In the genomic region with DNA sequence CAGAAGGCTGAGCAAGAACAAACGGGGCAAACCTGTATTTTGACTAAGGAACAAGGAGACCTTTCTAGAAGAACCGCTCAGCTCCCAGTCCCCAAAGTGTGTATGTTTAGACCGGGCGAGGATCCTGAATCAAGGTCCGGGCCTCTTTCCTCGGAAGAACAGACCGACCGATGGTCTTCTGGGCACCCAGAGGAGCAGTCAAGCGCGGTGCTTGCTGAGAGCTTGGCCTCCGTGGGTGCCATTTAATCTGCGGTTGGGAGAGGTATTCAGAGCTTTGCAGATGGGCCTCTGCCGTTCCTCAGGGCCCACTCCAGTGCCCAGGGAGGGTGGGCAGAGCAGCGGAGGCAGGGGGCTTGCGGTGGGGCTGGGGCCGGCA, we compare ENCODE assay signal across 12 cellular contexts. TPM values are rescaled to one million over a fixed set of nuclear protein-coding genes. Genes with fewer than 3 reads are reported as not detected.
A peak's percentile ranks its signal among the peaks of the same experiment; 100 is the strongest.
DNase-seq lines count a peak whose midpoint lies in the region; ATAC-seq and TF ChIP-seq lines count a peak whose summit lies in the region.
"Had no signal": no experiment of that assay in that cellular context is flagged by ENCODE, and none has a peak within 500 bp of the region (broad histone marks: within the 10 kb centered on the region; RNA-seq: fewer than 3 reads in every experiment).

No MANE protein-coding gene starts in this region.

- H3K4me1 ChIP-seq in left lung: peaks cover 6 to 8% of the 10 kb centered on the region in 2 donors

- H3K27ac Mint-ChIP-seq in natural killer cell (no peak overlapping the region), WTC11 (no peak overlapping the region)
- no peak overlapping the region for H3K27ac Mint-ChIP-seq in natural killer cell treated with Interleukin-12 subunit alpha and Interleukin-12 subunit beta and Interleukin-15 and Interleukin-18, amount 100 ng/mL, for 72 hours
- H3K27ac Mint-ChIP-seq: activated naive CD8-positive, alpha-beta T cell treated with anti-CD3 and anti-CD28 coated beads, Interleukin-2, amount 50 U/mL, for 24 hours; CD4-positive, CD25-positive, alpha-beta regulatory T cell; dendritic cell treated with granulocyte-macrophage colony-stimulating factor and Interleukin-4, amounts not matched to agents 40 ng/mL and 50 ng/mL, for 4 days had no signal

- DNase-seq in natural killer cell: no peak
- DNase-seq in natural killer cell treated with Interleukin-12 subunit alpha and Interleukin-12 subunit beta and Interleukin-15 and Interleukin-18, amount 100 ng/mL, for 72 hours (ENCODE audit: low spot score): no peak
- DNase-seq in WTC11 (ENCODE audit: low spot score): no peak
- DNase-seq in left lung: no peak
- no peak for DNase-seq in activated effector memory CD4-positive, alpha-beta T cell treated with anti-CD3 and anti-CD28 coated beads, Interleukin-2, amount 50 U/mL, for 16 hours
- no peak for DNase-seq in GM10266 (ENCODE audit: extremely low spot score)

- intact Hi-C loops in natural killer cell (cut with micrococcal nuclease): no loop called here
- intact Hi-C loops in left lung (cut with DNase I): no loop called here

- no peaks in the 10 kb centered on the region for H3K36me3 ChIP-seq in left lung
- H3K36me3 ChIP-seq: transverse colon had no signal

- CTCF ChIA-PET in WTC11 (lab: Charles Lee): interaction anchor here (0.8 to 2.4 kb wide), 10 partner anchors 10 to 221 kb away, joined by 3 to 11 read pairs (median 4); no protein-coding TSS in a partner anchor

- no peaks in the 10 kb centered on the region for H3K9me3 ChIP-seq in left lung
- H3K9me3 ChIP-seq: transverse colon had no signal

- no peak overlapping the region for H3K4me3 ChIP-seq in left lung

- H3K36me3 Mint-ChIP-seq in natural killer cell (no peaks in the 10 kb centered on the region), WTC11 (no peaks in the 10 kb centered on the region)
- no peaks in the 10 kb centered on the region for H3K36me3 Mint-ChIP-seq in natural killer cell treated with Interleukin-12 subunit alpha and Interleukin-12 subunit beta and Interleukin-15 and Interleukin-18, amount 100 ng/mL, for 72 hours
- H3K36me3 Mint-ChIP-seq: CD4-positive, CD25-positive, alpha-beta regulatory T cell had no signal

- no peak for TF ChIP-seq CTCF in natural killer cell (IDR thresholded peaks at IDR 0.05)
- TF ChIP-seq CTCF in WTC11 (IDR thresholded peaks at IDR 0.05): no peak
- TF ChIP-seq CTCF in left lung (IDR thresholded peaks at IDR 0.05): no peak
- no peak for TF ChIP-seq CTCF in GM10266 (IDR thresholded peaks at IDR 0.05; ENCODE audit: control insufficient read depth, insufficient read depth, low read depth, missing control alignments)

- H3K27me3 ChIP-seq in left lung: peaks cover 0 to 78% of the 10 kb centered on the region in 2 donors

- H3K9me3 Mint-ChIP-seq in natural killer cell (no peaks in the 10 kb centered on the region), WTC11 (no peaks in the 10 kb centered on the region)
- no peaks in the 10 kb centered on the region for H3K9me3 Mint-ChIP-seq in natural killer cell treated with Interleukin-12 subunit alpha and Interleukin-12 subunit beta and Interleukin-15 and Interleukin-18, amount 100 ng/mL, for 72 hours
- H3K9me3 Mint-ChIP-seq: activated naive CD8-positive, alpha-beta T cell treated with anti-CD3 and anti-CD28 coated beads, Interleukin-2, amount 50 U/mL, for 24 hours; dendritic cell treated with granulocyte-macrophage colony-stimulating factor and Interleukin-4, amounts not matched to agents 40 ng/mL and 50 ng/mL, for 4 days had no signal

- POLR2A ChIA-PET in WTC11 (lab: Charles Lee): no interaction called here

- ATAC-seq in natural killer cell (no peak), WTC11 (peak; percentile 5), left lung (peak; percentile 16), GM18867 (IDR thresholded peaks at IDR 0.05; ENCODE audit: unreplicated experiment) (no peak), GM21447 (IDR thresholded peaks at IDR 0.05; ENCODE audit: unreplicated experiment) (no peak)
- no peak for ATAC-seq in natural killer cell treated with Interleukin-12 subunit alpha and Interleukin-12 subunit beta and Interleukin-15 and Interleukin-18, amount 100 ng/mL, for 72 hours

- peaks cover 25 to 26% of the 10 kb centered on the region in 2 donors for H3K27me3 Mint-ChIP-seq in natural killer cell (ENCODE audit: low read depth in 2 of 2)
- peaks cover 8 to 12% of the 10 kb centered on the region in 2 donors for H3K27me3 Mint-ChIP-seq in natural killer cell treated with Interleukin-12 subunit alpha and Interleukin-12 subunit beta and Interleukin-15 and Interleukin-18, amount 100 ng/mL, for 72 hours
- peaks cover 36% of the 10 kb centered on the region for H3K27me3 Mint-ChIP-seq in WTC11 (ENCODE audit: low read depth)

- H3K4me3 Mint-ChIP-seq in natural killer cell (peak overlapping the region; percentile 4), WTC11 (peak overlapping the region; percentile 61)
- H3K4me3 Mint-ChIP-seq in natural killer cell treated with Interleukin-12 subunit alpha and Interleukin-12 subunit beta and Interleukin-15 and Interleukin-18, amount 100 ng/mL, for 72 hours: no peak overlapping the region
- H3K4me3 Mint-ChIP-seq: activated naive CD8-positive, alpha-beta T cell treated with anti-CD3 and anti-CD28 coated beads, Interleukin-2, amount 50 U/mL, for 24 hours; dendritic cell treated with granulocyte-macrophage colony-stimulating factor and Interleukin-4, amounts not matched to agents 40 ng/mL and 50 ng/mL, for 4 days had no signal

- no peak overlapping the region for H3K27ac ChIP-seq in left lung
- H3K27ac ChIP-seq: transverse colon had no signal

- peaks cover 12 to 24% of the 10 kb centered on the region in 2 donors for H3K4me1 Mint-ChIP-seq in natural killer cell
- H3K4me1 Mint-ChIP-seq in natural killer cell treated with Interleukin-12 subunit alpha and Interleukin-12 subunit beta and Interleukin-15 and Interleukin-18, amount 100 ng/mL, for 72 hours (ENCODE audit: low read depth in 2 of 2): peaks cover 13 to 25% of the 10 kb centered on the region in 2 donors
- H3K4me1 Mint-ChIP-seq in WTC11: peaks cover 27% of the 10 kb centered on the region

TF ChIP-seq in WTC11, 78 proteins besides CTCF, POLR2A, EP300 and RAD21:
- TF ChIP-seq NR1H2 (CRISPR knock-in tag; IDR thresholded peaks at IDR 0.05) (no peak), NR3C1 (CRISPR knock-in tag; conservative IDR thresholded peaks at IDR 0.05; ENCODE audit: low read depth) (0 out of 2 replicates have a peak, but pooled peaks have one; percentile 14), CREM (CRISPR knock-in tag; IDR thresholded peaks at IDR 0.05) (no peak), PRRX2 (CRISPR knock-in tag; IDR thresholded peaks at IDR 0.05) (no peak), FOXJ3 (CRISPR knock-in tag; IDR thresholded peaks at IDR 0.05; ENCODE audit: borderline replicate concordance) (no peak), MXD4 (CRISPR knock-in tag; IDR thresholded peaks at IDR 0.05; ENCODE audit: borderline replicate concordance) (no peak)
- TF ChIP-seq, protein P1, sequence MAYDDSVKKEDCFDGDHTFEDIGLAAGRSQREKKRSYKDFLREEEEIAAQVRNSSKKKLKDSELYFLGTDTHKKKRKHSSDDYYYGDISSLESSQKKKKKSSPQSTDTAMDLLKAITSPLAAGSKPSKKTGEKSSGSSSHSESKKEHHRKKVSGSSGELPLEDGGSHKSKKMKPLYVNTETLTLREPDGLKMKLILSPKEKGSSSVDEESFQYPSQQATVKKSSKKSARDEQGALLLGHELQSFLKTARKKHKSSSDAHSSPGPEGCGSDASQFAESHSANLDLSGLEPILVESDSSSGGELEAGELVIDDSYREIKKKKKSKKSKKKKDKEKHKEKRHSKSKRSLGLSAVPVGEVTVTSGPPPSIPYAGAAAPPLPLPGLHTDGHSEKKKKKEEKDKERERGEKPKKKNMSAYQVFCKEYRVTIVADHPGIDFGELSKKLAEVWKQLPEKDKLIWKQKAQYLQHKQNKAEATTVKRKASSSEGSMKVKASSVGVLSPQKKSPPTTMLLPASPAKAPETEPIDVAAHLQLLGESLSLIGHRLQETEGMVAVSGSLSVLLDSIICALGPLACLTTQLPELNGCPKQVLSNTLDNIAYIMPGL (CRISPR knock-in tag; IDR thresholded peaks at IDR 0.05): no peak
- TF ChIP-seq, protein P2, sequence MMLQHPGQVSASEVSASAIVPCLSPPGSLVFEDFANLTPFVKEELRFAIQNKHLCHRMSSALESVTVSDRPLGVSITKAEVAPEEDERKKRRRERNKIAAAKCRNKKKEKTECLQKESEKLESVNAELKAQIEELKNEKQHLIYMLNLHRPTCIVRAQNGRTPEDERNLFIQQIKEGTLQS (CRISPR knock-in tag; conservative IDR thresholded peaks at IDR 0.05): no peak
TF ChIP-seq in WTC11: peak in this region for 1.

RNA-seq across cellular contexts. Expression of gene ATXN10, which starts 26.5 kb away (rescaled TPM):
- total RNA-seq in natural killer cell (10 to 100 TPM; 79.3 to 90.5 (median 88.8) TPM), WTC11 (2021) (185 to 194 TPM (median 189 TPM) in 3 replicates), left lung (100 to 1,000 TPM; 117 to 131 TPM)
- 10 to 100 TPM; 74.0 to 97.0 TPM for total RNA-seq in natural killer cell treated with Interleukin-12 subunit alpha and Interleukin-12 subunit beta and Interleukin-15 and Interleukin-18, amount 100 ng/mL, for 72 hours

Comparison
In these comparisons a context has a peak if more than half of its experiments do, and no peak if none do; other contexts are left out.
1. ATAC-seq: peak in WTC11 (single experiment) and left lung (single experiment); none in natural killer cell (0 of 3), natural killer cell treated with Interleukin-12 subunit alpha and Interleukin-12 subunit beta and Interleukin-15 and Interleukin-18, amount 100 ng/mL, for 72 hours (0 of 2), GM18867 (single experiment) and GM21447 (single experiment).